ENCODE assay signal across 8 cellular contexts in the genomic region with DNA sequence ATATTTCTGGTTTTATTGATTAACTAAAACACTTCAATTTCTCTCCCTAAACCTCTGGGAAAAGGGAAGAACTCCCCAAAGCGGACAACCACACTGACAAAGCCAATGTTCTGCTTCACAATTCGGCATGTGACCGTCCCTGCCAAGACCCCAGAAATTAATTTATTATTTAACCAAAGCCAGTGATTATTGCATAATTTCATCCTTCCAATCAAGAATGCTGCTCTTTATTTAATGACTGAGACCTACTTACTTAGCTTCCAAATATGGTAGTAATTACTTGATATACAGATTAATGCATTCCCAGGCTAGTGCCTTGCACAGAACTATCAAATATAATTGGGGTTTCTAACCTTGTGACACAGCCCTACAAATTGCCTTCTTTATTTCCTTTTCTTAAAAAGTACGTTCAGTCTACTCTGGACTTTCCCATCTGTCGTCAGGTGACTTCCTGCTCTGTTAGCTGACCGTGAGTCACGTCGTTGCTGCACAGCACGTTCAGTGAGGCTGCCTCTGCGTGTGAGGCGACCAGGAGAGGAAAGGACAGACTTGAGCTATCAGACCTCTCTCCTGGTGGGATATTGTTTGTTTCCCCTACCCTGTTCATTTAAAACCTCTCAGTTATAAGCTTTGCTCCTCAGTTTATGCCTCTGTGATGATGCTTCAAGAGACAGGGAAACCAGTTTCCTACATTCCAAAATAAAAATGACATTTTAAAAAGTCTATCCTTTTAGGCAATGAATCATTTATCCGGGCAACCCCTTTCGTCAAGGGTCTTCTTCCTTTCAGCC. TPM values are rescaled to one million over a fixed set of nuclear protein-coding genes. Genes with fewer than 3 reads are reported as not detected.
DNase-seq lines count a peak whose midpoint lies in the region; ATAC-seq and TF ChIP-seq lines count a peak whose summit lies in the region.

No MANE protein-coding gene starts in this region.

- peaks cover 38% of the 10 kb centered on the region for H3K4me1 Mint-ChIP-seq in central memory CD8-positive, alpha-beta T cell

- POLR2A ChIA-PET in GM10248 (lab: Yijun Ruan, JAX) = no interaction called here

- H3K4me3 Mint-ChIP-seq in central memory CD8-positive, alpha-beta T cell = peak overlapping the region; percentile 38

- TF ChIP-seq CTCF in GM10248 (IDR thresholded peaks at IDR 0.05; ENCODE audit: control extremely low read depth, extremely low read depth, low read depth, missing control alignments) = no peak

- no peak overlapping the region for H3K27ac ChIP-seq in SJCRH30

- peaks cover 4% of the 10 kb centered on the region for H3K36me3 Mint-ChIP-seq in central memory CD8-positive, alpha-beta T cell (ENCODE audit: insufficient read depth)

- H3K27me3 ChIP-seq in SJCRH30 = no peaks in the 10 kb centered on the region

- DNase-seq in GM10248 (ENCODE audit: extremely low spot score) (peak; percentile 82), LHCN-M2 (ENCODE audit: low read depth) (peak; percentile 83), medulla oblongata (ENCODE audit: extremely low spot score) (peak; percentile 34), SJCRH30 (no peak)
- peak; percentile 71 for DNase-seq in activated CD4-positive, CD25-positive, alpha-beta regulatory T cell treated with anti-CD3 and anti-CD28 coated beads, Interleukin-2, amount 50 U/mL, for 72 hours
- DNase-seq in central memory CD8-positive, alpha-beta T cell (ENCODE audit: low spot score in 2 of 2) = peak; percentile 46 to 67
- peak; percentile 59 to 72 for DNase-seq in stimulated activated CD8-positive, alpha-beta memory T cell treated with anti-CD3 and anti-CD28 coated beads, Interleukin-4, amount 100 ng/mL, for 4 hours (ENCODE audit: low read depth in 2 of 2, low spot score in 1 of 2)

- no peaks in the 10 kb centered on the region for H3K36me3 ChIP-seq in SJCRH30

- H3K4me3 ChIP-seq in SJCRH30 = no peak overlapping the region

- peak overlapping the region; percentile 96 for H3K27ac Mint-ChIP-seq in central memory CD8-positive, alpha-beta T cell (ENCODE audit: low read depth)

- H3K9me3 Mint-ChIP-seq in central memory CD8-positive, alpha-beta T cell = peaks cover 5% of the 10 kb centered on the region

- peaks cover 5% of the 10 kb centered on the region for H3K4me1 ChIP-seq in SJCRH30

- H3K9me3 ChIP-seq in SJCRH30 (replicated peaks) = peaks cover 10% of the 10 kb centered on the region; the same call in 1 of the 2 replicates

- no peaks in the 10 kb centered on the region for H3K27me3 Mint-ChIP-seq in central memory CD8-positive, alpha-beta T cell

- ATAC-seq in GM21786 (IDR thresholded peaks at IDR 0.05; ENCODE audit: unreplicated experiment) = peak; percentile 92
- peak; percentile 97 for ATAC-seq in central memory CD8-positive, alpha-beta T cell (replicated peaks; ENCODE audit: extremely low read depth, poor library complexity, severe bottlenecking)

- CTCF ChIA-PET in GM10248 (lab: Yijun Ruan, JAX) = interaction anchor here (0.8 to 7.1 kb wide), 14 partner anchors 8 to 134 kb away, joined by 3 to 73 read pairs (median 4); a partner anchor contains a TSS

RNA-seq across cellular contexts. Expression of a gene that starts 55.7 kb away (rescaled TPM):
- total RNA-seq in LHCN-M2 (2014; rRNA removed) = 2.4 TPM in 2 replicates
- 5.6 TPM for polyA plus RNA-seq in LHCN-M2 (2012)
- total RNA-seq in SJCRH30 (2014; rRNA removed; shearing (Covaris generic)) = 39.7 and 39.9 TPM in 2 replicates

Comparison
In these comparisons a context has a peak if more than half of its experiments do, and no peak if none do; other contexts are left out.
1. DNase-seq: peak in GM10248 (single experiment), LHCN-M2 (single experiment), activated CD4-positive, CD25-positive, alpha-beta regulatory T cell treated with anti-CD3 and anti-CD28 coated beads, Interleukin-2, amount 50 U/mL, for 72 hours (single experiment), central memory CD8-positive, alpha-beta T cell (2 of 2), medulla oblongata (single experiment) and stimulated activated CD8-positive, alpha-beta memory T cell treated with anti-CD3 and anti-CD28 coated beads, Interleukin-4, amount 100 ng/mL, for 4 hours (2 of 2); none in SJCRH30 (0 of 2).
2. RNA of a gene that starts 55.7 kb away (total RNA-seq): 39.7 to 39.9 TPM in SJCRH30; 2.4 TPM in LHCN-M2; every median in the first group is over 10 times any median in the second.